12 cellular contexts compared by ENCODE assay signal in genomic region chr6:25892877-25893276, GRCh38. TPM values are rescaled to one million over a fixed set of nuclear protein-coding genes. Genes with fewer than 3 reads are reported as not detected.
"Had no signal": no experiment of that assay in that cellular context is flagged by ENCODE, and none has a peak within 500 bp of the region (broad histone marks: within the 10 kb centered on the region; RNA-seq: fewer than 3 reads in every experiment).

No MANE protein-coding gene starts in this region.

- H3K4me3 ChIP-seq: GM23248, GM23338, HAP-1 had no signal

- H3K36me3 ChIP-seq: HAP-1 had no signal

- H3K27ac ChIP-seq: GM23248 had no signal

- H3K4me1 ChIP-seq: HAP-1 had no signal

- H3K4me2 ChIP-seq: GM23338 had no signal

- H2AFZ ChIP-seq: GM23248, GM23338 had no signal

- H3K9me3 ChIP-seq: HAP-1 had no signal

- ATAC-seq: GM23338, HCT116 had no signal

- DNase-seq: GM23248, GOT3, H7, H9, HCEC 1CT, HFFc6 had no signal

- FAIRE-seq: H1, H54 had no signal

- H3K9ac ChIP-seq: GM23248 had no signal

RNA-seq across cellular contexts. Expression of gene SLC17A3, which starts 18.8 kb away (rescaled TPM):
- total RNA-seq: GM23248, GM23338, H1, H7, H9, HFFc6 had no signal
- polyA plus RNA-seq: GM23248, GM23338, H1 had no signal

RNA-seq across cellular contexts. Expression of gene SLC17A2, which starts 37.6 kb away (rescaled TPM):
- total RNA-seq: GM23248, GM23338, H1, H4, H7, H9, HFFc6 had no signal
- polyA plus RNA-seq: GM23248, GM23338, H1 had no signal
